Comparison of ENCODE assay signal across 12 cellular contexts in genomic region chr2:45001629-45002385, GRCh38. TPM values are rescaled to one million over a fixed set of nuclear protein-coding genes. Genes with fewer than 3 reads are reported as not detected.
A peak's percentile ranks its signal among the peaks of the same experiment; 100 is the strongest.
DNase-seq lines count a peak whose midpoint lies in the region; ATAC-seq and TF ChIP-seq lines count a peak whose summit lies in the region.
"Had no signal": no experiment of that assay in that cellular context is flagged by ENCODE, and none has a peak within 500 bp of the region (broad histone marks: within the 10 kb centered on the region; RNA-seq: fewer than 3 reads in every experiment).

No MANE protein-coding gene starts in this region.

- H3K27me3 Mint-ChIP-seq in chondrocyte (ENCODE audit: low read depth) (peaks cover 3% of the 10 kb centered on the region), naive B cell (peaks cover 65 to 96% (median 87%) of the 10 kb centered on the region in 3 donors)

- peaks cover 30% of the 10 kb centered on the region for H3K4me1 ChIP-seq in HUES48 (ENCODE audit: control insufficient read depth, insufficient read depth, low read length)
- peaks cover 9% of the 10 kb centered on the region for H3K4me1 ChIP-seq in effector memory CD4-positive, alpha-beta T cell (ENCODE audit: control insufficient read depth, insufficient read depth, low read length, poor library complexity, severe bottlenecking)

- H3K27me3 ChIP-seq in AG04450 (ENCODE audit: control insufficient read depth, insufficient read depth, low read length) (peaks cover 96% of the 10 kb centered on the region), HUES48 (ENCODE audit: control insufficient read depth, insufficient read depth, low read length) (peaks cover 100% of the 10 kb centered on the region)
- peaks cover 46% of the 10 kb centered on the region for H3K27me3 ChIP-seq in effector memory CD4-positive, alpha-beta T cell (replicated peaks; ENCODE audit: control insufficient read depth, insufficient read depth, low read length, poor library complexity, severe bottlenecking)

- no peak overlapping the region for H3K9ac ChIP-seq in HUES48 (ENCODE audit: low read depth, low read length)

- H3K9me3 Mint-ChIP-seq in chondrocyte (ENCODE audit: low read depth) (peaks cover 3% of the 10 kb centered on the region), naive B cell (peaks cover 0 to 9% (median 0%) of the 10 kb centered on the region in 7 donors)
- H3K9me3 Mint-ChIP-seq: T-helper 1 cell treated with Interleukin-12 subunit alpha and Interleukin-12 subunit beta and Interleukin-4 antibody, amounts not matched to agents 30 μg/mL and 1 μg/mL, for 36 hours had no signal

- peaks cover 18% of the 10 kb centered on the region; the same call in 1 of the 2 replicates for H3K9me3 ChIP-seq in AG04450 (ENCODE audit: control insufficient read depth, insufficient read depth, low read length)
- no peaks in the 10 kb centered on the region for H3K9me3 ChIP-seq in HUES48 (ENCODE audit: control insufficient read depth, insufficient read depth, low read length)
- no peaks in the 10 kb centered on the region for H3K9me3 ChIP-seq in effector memory CD4-positive, alpha-beta T cell (ENCODE audit: control insufficient read depth, low read length)

- H3K36me3 ChIP-seq in HUES48 (ENCODE audit: control insufficient read depth, insufficient read depth, low read length), result no peaks in the 10 kb centered on the region
- no peaks in the 10 kb centered on the region for H3K36me3 ChIP-seq in effector memory CD4-positive, alpha-beta T cell (ENCODE audit: control insufficient read depth, insufficient read depth, low read length)

- H3K4me1 Mint-ChIP-seq in chondrocyte (ENCODE audit: low read depth) (peaks cover 29% of the 10 kb centered on the region), naive B cell (peaks cover 26 to 47% (median 42%) of the 10 kb centered on the region in 3 donors)

- H3K36me3 Mint-ChIP-seq in chondrocyte (ENCODE audit: low read depth), result peaks cover 19% of the 10 kb centered on the region
- no peaks in the 10 kb centered on the region for H3K36me3 Mint-ChIP-seq in naive B cell

- POLR2A ChIA-PET in AG04450 (lab: Yijun Ruan, JAX), result no interaction called here

- H3K4me3 ChIP-seq in AG04450 (ENCODE audit: low read depth, low read length) (peak overlapping the region; percentile 32; the same call in 1 of the 2 replicates), HUES48 (ENCODE audit: low read depth, low read length) (peak overlapping the region; percentile 44)
- no peak overlapping the region for H3K4me3 ChIP-seq in effector memory CD4-positive, alpha-beta T cell (ENCODE audit: insufficient read depth, low read depth, low read length, poor library complexity, severe bottlenecking)

- DNase-seq in AG04450 (ENCODE audit: low read depth, low spot score) (no peak), chondrocyte (ENCODE audit: low spot score) (no peak), naive B cell (no peak), HPDE6-E6E7 (ENCODE audit: extremely low spot score) (no peak), cerebellar nuclear complex (lab: John Stamatoyannopoulos, UW) (no peak)
- DNase-seq in effector memory CD4-positive, alpha-beta T cell, result no peak
- DNase-seq: hippocampal formation; KG1; stimulated activated naive CD4-positive, alpha-beta T cell treated with Interleukin-2 at 50 U/mL for 16 hours had no signal

- H3K27ac Mint-ChIP-seq in chondrocyte (ENCODE audit: unreplicated experiment) (peak overlapping the region; percentile 47), naive B cell (peak overlapping the region in 1 of 6 donors; percentile 34)
- H3K27ac Mint-ChIP-seq: T-helper 1 cell treated with Interleukin-12 subunit alpha and Interleukin-12 subunit beta and Interleukin-4 antibody, amounts not matched to agents 30 μg/mL and 1 μg/mL, for 36 hours had no signal

- H3K27ac ChIP-seq in AG04450 (ENCODE audit: low read depth, low read length), result no peak overlapping the region
- no peak overlapping the region for H3K27ac ChIP-seq in HUES48 (ENCODE audit: low read depth, low read length)
- no peak overlapping the region for H3K27ac ChIP-seq in effector memory CD4-positive, alpha-beta T cell (ENCODE audit: insufficient read depth, low read length, poor library complexity, severe bottlenecking)

- ATAC-seq in naive B cell (ENCODE audit: low read depth in 2 of 2) (no peak), GM21619 (IDR thresholded peaks at IDR 0.05; ENCODE audit: unreplicated experiment) (no peak)

- TF ChIP-seq CTCF in AG04450 (IDR thresholded peaks at IDR 0.05; ENCODE audit: low read depth, low read length) (no peak), chondrocyte (IDR thresholded peaks at IDR 0.05) (peak; percentile 32)

- peak overlapping the region; percentile 65 for H3K4me3 Mint-ChIP-seq in chondrocyte (ENCODE audit: unreplicated experiment)
- H3K4me3 Mint-ChIP-seq in naive B cell, result peak overlapping the region; percentile 49 to 84 (median 70)
- H3K4me3 Mint-ChIP-seq: T-helper 1 cell treated with Interleukin-12 subunit alpha and Interleukin-12 subunit beta and Interleukin-4 antibody, amounts not matched to agents 30 μg/mL and 1 μg/mL, for 36 hours had no signal

- CTCF ChIA-PET in AG04450 (lab: Charles Lee), result interaction anchor here (0.7 kb wide), 1 partner anchor 501 kb away, joined by 7 read pairs; no protein-coding TSS in a partner anchor

RNA-seq across cellular contexts. Expression of gene SIX2, which starts 7.4 kb away (rescaled TPM):
- polyA plus RNA-seq in AG04450 (2011; rRNA removed), result not detected in 2 replicates
- not detected in 2 replicates for polyA minus RNA-seq in AG04450 (2011; rRNA and poly(A)+ RNA removed)
- total RNA-seq in chondrocyte, result 35.0 to 93.2 TPM (median 35.1 TPM) in 3 replicates
- not detected for polyA plus RNA-seq in naive B cell (ENCODE audit: low read depth in 6 of 6)
